1 cellular context compared by ENCODE assay signal in the genomic region with DNA sequence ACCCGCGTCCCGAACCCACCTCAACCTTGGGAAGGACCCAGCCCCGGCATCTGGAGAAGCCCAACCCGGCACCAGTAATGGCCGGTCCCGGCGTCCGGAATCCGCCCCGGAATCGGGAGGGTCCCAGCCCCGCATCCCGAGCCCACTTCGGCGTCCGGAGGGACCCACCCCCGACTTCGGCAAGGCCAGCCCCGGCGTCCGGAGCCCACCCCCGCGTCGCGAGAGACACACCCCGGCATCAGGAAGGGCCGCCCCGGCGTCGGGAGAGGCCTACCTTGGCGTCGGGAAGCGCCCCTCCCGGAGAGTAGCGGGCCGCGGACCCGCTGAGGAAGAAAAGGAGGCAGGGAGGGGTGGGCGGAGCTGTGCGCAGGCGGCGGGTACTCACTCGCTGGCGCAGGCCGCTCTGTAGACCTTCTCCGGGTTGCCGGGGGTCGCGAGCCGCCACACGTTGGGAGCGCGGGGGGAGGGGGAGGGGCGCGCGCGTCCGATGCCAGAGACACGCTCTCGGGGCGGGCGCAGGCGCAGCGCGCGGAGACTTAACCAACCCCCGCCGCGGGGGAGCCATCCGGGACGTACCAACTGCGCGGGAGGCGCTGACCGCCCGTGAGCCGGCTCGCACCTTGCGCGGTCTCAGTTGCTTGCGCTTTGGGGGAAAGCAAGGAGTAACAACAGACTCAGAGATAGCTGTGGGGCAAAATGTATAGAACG.
TF ChIP-seq lines count a peak whose summit lies in the region.

A gene (minus strand): TSS at position 515 of the 708 bp plus-strand sequence. CDS start 24,164 bp downstream, outside the sequence.

TF ChIP-seq in HepG2, 621 proteins besides CTCF, POLR2A, EP300 and RAD21 (continued from another document and continues in another):
- TF ChIP-seq, protein P1, sequence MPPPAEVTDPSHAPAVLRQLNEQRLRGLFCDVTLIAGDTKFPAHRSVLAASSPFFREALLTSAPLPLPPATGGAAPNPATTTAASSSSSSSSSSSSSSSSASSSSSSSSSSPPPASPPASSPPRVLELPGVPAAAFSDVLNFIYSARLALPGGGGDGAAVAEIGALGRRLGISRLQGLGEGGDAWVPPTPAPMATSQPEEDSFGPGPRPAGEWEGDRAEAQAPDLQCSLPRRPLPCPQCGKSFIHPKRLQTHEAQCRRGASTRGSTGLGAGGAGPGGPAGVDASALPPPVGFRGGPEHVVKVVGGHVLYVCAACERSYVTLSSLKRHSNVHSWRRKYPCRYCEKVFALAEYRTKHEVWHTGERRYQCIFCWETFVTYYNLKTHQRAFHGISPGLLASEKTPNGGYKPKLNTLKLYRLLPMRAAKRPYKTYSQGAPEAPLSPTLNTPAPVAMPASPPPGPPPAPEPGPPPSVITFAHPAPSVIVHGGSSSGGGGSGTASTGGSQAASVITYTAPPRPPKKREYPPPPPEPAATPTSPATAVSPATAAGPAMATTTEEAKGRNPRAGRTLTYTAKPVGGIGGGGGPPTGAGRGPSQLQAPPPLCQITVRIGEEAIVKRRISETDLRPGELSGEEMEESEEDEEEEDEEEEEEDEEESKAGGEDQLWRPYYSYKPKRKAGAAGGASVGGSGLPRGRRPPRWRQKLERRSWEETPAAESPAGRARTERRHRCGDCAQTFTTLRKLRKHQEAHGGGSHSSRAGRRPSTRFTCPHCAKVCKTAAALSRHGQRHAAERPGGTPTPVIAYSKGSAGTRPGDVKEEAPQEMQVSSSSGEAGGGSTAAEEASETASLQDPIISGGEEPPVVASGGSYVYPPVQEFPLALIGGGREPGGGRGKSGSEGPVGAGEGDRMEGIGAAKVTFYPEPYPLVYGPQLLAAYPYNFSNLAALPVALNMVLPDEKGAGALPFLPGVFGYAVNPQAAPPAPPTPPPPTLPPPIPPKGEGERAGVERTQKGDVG (CRISPR knock-in tag; IDR thresholded peaks at IDR 0.05; ENCODE audit: borderline replicate concordance): no peak
- TF ChIP-seq JUNB (CRISPR knock-in tag; IDR thresholded peaks at IDR 0.05; ENCODE audit: borderline replicate concordance): no peak
- TF ChIP-seq ISX (CRISPR knock-in tag; conservative IDR thresholded peaks at IDR 0.05): no peak
- peak; percentile 56; the same call in 1 of the 2 replicates for TF ChIP-seq ZNF878 (CRISPR knock-in tag; IDR thresholded peaks at IDR 0.05)
- no peak for TF ChIP-seq RFX1 (IDR thresholded peaks at IDR 0.05)
- peak; percentile 57 for TF ChIP-seq GATAD2A (CRISPR knock-in tag; IDR thresholded peaks at IDR 0.05)
- TF ChIP-seq, protein P2, sequence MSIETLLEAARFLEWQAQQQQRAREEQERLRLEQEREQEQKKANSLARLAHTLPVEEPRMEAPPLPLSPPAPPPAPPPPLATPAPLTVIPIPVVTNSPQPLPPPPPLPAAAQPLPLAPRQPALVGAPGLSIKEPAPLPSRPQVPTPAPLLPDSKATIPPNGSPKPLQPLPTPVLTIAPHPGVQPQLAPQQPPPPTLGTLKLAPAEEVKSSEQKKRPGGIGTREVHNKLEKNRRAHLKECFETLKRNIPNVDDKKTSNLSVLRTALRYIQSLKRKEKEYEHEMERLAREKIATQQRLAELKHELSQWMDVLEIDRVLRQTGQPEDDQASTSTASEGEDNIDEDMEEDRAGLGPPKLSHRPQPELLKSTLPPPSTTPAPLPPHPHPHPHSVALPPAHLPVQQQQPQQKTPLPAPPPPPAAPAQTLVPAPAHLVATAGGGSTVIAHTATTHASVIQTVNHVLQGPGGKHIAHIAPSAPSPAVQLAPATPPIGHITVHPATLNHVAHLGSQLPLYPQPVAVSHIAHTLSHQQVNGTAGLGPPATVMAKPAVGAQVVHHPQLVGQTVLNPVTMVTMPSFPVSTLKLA (IDR thresholded peaks at IDR 0.05): peak; percentile 29; the same call in 1 of the 2 replicates
- TF ChIP-seq CBFB (CRISPR knock-in tag; IDR thresholded peaks at IDR 0.05): no peak
- TF ChIP-seq CBX2 (IDR thresholded peaks at IDR 0.05; ENCODE audit: low read depth, low read length): no peak
- no peak for TF ChIP-seq CBX2 (CRISPR knock-in tag; IDR thresholded peaks at IDR 0.05; ENCODE audit: low read depth)
- TF ChIP-seq, protein P3, sequence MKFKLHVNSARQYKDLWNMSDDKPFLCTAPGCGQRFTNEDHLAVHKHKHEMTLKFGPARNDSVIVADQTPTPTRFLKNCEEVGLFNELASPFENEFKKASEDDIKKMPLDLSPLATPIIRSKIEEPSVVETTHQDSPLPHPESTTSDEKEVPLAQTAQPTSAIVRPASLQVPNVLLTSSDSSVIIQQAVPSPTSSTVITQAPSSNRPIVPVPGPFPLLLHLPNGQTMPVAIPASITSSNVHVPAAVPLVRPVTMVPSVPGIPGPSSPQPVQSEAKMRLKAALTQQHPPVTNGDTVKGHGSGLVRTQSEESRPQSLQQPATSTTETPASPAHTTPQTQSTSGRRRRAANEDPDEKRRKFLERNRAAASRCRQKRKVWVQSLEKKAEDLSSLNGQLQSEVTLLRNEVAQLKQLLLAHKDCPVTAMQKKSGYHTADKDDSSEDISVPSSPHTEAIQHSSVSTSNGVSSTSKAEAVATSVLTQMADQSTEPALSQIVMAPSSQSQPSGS (CRISPR knock-in tag; IDR thresholded peaks at IDR 0.05): peak; percentile 70; the same call in 1 of the 2 replicates
- peak; percentile 40; the same call in 1 of the 2 replicates for TF ChIP-seq TOE1 (CRISPR knock-in tag; IDR thresholded peaks at IDR 0.05)
- no peak; the same call in 1 of the 2 replicates for TF ChIP-seq KLF9 (CRISPR knock-in tag; IDR thresholded peaks at IDR 0.05; ENCODE audit: low read depth)
- TF ChIP-seq ZNF264 (CRISPR knock-in tag; IDR thresholded peaks at IDR 0.05): peak; percentile 57
- TF ChIP-seq, protein P4, sequence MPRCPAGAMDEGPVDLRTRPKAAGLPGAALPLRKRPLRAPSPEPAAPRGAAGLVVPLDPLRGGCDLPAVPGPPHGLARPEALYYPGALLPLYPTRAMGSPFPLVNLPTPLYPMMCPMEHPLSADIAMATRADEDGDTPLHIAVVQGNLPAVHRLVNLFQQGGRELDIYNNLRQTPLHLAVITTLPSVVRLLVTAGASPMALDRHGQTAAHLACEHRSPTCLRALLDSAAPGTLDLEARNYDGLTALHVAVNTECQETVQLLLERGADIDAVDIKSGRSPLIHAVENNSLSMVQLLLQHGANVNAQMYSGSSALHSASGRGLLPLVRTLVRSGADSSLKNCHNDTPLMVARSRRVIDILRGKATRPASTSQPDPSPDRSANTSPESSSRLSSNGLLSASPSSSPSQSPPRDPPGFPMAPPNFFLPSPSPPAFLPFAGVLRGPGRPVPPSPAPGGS (CRISPR knock-in tag; IDR thresholded peaks at IDR 0.05): 0 out of 2 replicates have a peak, but pooled peaks have one; percentile 41
- TF ChIP-seq, protein P5, sequence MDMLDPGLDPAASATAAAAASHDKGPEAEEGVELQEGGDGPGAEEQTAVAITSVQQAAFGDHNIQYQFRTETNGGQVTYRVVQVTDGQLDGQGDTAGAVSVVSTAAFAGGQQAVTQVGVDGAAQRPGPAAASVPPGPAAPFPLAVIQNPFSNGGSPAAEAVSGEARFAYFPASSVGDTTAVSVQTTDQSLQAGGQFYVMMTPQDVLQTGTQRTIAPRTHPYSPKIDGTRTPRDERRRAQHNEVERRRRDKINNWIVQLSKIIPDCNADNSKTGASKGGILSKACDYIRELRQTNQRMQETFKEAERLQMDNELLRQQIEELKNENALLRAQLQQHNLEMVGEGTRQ (IDR thresholded peaks at IDR 0.05; ENCODE audit: low read depth, low read length): no peak
- TF ChIP-seq, protein P5 (CRISPR knock-in tag; IDR thresholded peaks at IDR 0.05; ENCODE audit: borderline replicate concordance): no peak; the same call in 1 of the 2 replicates
- TF ChIP-seq, protein P6, sequence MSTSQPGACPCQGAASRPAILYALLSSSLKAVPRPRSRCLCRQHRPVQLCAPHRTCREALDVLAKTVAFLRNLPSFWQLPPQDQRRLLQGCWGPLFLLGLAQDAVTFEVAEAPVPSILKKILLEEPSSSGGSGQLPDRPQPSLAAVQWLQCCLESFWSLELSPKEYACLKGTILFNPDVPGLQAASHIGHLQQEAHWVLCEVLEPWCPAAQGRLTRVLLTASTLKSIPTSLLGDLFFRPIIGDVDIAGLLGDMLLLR (CRISPR knock-in tag; IDR thresholded peaks at IDR 0.05): 0 out of 2 replicates have a peak, but pooled peaks have one; percentile 2
- TF ChIP-seq, protein P7, sequence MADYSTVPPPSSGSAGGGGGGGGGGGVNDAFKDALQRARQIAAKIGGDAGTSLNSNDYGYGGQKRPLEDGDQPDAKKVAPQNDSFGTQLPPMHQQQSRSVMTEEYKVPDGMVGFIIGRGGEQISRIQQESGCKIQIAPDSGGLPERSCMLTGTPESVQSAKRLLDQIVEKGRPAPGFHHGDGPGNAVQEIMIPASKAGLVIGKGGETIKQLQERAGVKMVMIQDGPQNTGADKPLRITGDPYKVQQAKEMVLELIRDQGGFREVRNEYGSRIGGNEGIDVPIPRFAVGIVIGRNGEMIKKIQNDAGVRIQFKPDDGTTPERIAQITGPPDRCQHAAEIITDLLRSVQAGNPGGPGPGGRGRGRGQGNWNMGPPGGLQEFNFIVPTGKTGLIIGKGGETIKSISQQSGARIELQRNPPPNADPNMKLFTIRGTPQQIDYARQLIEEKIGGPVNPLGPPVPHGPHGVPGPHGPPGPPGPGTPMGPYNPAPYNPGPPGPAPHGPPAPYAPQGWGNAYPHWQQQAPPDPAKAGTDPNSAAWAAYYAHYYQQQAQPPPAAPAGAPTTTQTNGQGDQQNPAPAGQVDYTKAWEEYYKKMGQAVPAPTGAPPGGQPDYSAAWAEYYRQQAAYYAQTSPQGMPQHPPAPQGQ (CRISPR knock-in tag; IDR thresholded peaks at IDR 0.05; ENCODE audit: borderline replicate concordance): no peak
- TF ChIP-seq EEA1 (CRISPR knock-in tag; IDR thresholded peaks at IDR 0.05; ENCODE audit: borderline replicate concordance): no peak
- TF ChIP-seq NCOA2 (CRISPR knock-in tag; IDR thresholded peaks at IDR 0.05): 0 out of 2 replicates have a peak, but pooled peaks have one; percentile 10
- no peak; the same call in 1 of the 2 replicates for TF ChIP-seq ZNF598 (CRISPR knock-in tag; IDR thresholded peaks at IDR 0.05; ENCODE audit: borderline replicate concordance)
- 0 out of 2 replicates have a peak, but pooled peaks have one; percentile 47 for TF ChIP-seq SIN3B (IDR thresholded peaks at IDR 0.05; ENCODE audit: low read length)
- TF ChIP-seq RORA (CRISPR knock-in tag; IDR thresholded peaks at IDR 0.05): no peak
- TF ChIP-seq, protein P8, sequence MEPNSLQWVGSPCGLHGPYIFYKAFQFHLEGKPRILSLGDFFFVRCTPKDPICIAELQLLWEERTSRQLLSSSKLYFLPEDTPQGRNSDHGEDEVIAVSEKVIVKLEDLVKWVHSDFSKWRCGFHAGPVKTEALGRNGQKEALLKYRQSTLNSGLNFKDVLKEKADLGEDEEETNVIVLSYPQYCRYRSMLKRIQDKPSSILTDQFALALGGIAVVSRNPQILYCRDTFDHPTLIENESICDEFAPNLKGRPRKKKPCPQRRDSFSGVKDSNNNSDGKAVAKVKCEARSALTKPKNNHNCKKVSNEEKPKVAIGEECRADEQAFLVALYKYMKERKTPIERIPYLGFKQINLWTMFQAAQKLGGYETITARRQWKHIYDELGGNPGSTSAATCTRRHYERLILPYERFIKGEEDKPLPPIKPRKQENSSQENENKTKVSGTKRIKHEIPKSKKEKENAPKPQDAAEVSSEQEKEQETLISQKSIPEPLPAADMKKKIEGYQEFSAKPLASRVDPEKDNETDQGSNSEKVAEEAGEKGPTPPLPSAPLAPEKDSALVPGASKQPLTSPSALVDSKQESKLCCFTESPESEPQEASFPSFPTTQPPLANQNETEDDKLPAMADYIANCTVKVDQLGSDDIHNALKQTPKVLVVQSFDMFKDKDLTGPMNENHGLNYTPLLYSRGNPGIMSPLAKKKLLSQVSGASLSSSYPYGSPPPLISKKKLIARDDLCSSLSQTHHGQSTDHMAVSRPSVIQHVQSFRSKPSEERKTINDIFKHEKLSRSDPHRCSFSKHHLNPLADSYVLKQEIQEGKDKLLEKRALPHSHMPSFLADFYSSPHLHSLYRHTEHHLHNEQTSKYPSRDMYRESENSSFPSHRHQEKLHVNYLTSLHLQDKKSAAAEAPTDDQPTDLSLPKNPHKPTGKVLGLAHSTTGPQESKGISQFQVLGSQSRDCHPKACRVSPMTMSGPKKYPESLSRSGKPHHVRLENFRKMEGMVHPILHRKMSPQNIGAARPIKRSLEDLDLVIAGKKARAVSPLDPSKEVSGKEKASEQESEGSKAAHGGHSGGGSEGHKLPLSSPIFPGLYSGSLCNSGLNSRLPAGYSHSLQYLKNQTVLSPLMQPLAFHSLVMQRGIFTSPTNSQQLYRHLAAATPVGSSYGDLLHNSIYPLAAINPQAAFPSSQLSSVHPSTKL (CRISPR knock-in tag; IDR thresholded peaks at IDR 0.05): peak; percentile 71; the same call in 1 of the 2 replicates
- no peak for TF ChIP-seq ZNF282 (IDR thresholded peaks at IDR 0.05; ENCODE audit: partially characterized antibody)
- TF ChIP-seq ZNF564 (CRISPR knock-in tag; IDR thresholded peaks at IDR 0.05): no peak; the same call in 1 of the 2 replicates
- no peak for TF ChIP-seq FIP1L1 (IDR thresholded peaks at IDR 0.05; ENCODE audit: borderline replicate concordance, insufficient read depth, low read depth, low read length)
- TF ChIP-seq NFIB (CRISPR knock-in tag; IDR thresholded peaks at IDR 0.05; ENCODE audit: borderline replicate concordance): no peak
- no peak for TF ChIP-seq ZNF326 (CRISPR knock-in tag; IDR thresholded peaks at IDR 0.05; ENCODE audit: borderline replicate concordance)
- TF ChIP-seq MAF1 (CRISPR knock-in tag; IDR thresholded peaks at IDR 0.05; ENCODE audit: borderline replicate concordance): 0 out of 2 replicates have a peak, but pooled peaks have one; percentile 21
- peak; percentile 90 for TF ChIP-seq KMT2B (CRISPR knock-in tag; IDR thresholded peaks at IDR 0.05)
- TF ChIP-seq TOPORS (CRISPR knock-in tag; IDR thresholded peaks at IDR 0.05): peak; percentile 73; the same call in 1 of the 2 replicates
- no peak for TF ChIP-seq ATRX (CRISPR knock-in tag; IDR thresholded peaks at IDR 0.05; ENCODE audit: borderline replicate concordance)
- peak; percentile 84 for TF ChIP-seq HNRNPLL (IDR thresholded peaks at IDR 0.05; ENCODE audit: low read depth, low read length, poor library complexity, severe bottlenecking)
- TF ChIP-seq ZFAT (CRISPR knock-in tag; conservative IDR thresholded peaks at IDR 0.05): no peak
- no peak for TF ChIP-seq KAT2B (IDR thresholded peaks at IDR 0.05; ENCODE audit: borderline replicate concordance, low read depth, low read length)
- TF ChIP-seq RFXAP (CRISPR knock-in tag; IDR thresholded peaks at IDR 0.05; ENCODE audit: borderline replicate concordance): peak; percentile 51; the same call in 1 of the 2 replicates
- no peak for TF ChIP-seq U2AF2 (IDR thresholded peaks at IDR 0.05; ENCODE audit: low read depth, low read length)
- no peak for TF ChIP-seq CC2D1A (CRISPR knock-in tag; IDR thresholded peaks at IDR 0.05)
